ENCODE assay signal across 18 cellular contexts in the genomic region with DNA sequence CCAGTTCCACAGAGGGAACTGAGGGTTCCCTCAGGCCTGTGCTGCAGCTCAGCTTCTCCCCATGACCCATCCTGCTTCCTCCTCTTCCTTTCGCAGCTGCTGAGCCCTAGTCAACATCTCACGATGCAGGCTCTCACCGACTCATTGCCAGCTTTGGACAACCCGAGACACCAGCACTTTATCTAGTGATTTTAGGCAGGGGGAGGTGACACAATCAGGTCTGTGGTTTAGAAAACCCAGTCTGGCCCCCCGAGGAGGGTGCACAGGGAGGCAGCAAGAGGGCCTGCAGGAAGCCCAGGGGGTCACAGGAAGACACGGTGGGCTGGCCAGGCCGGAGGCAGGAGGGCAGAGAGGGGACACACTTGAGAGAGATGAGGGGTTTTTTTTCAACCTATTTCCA. TPM values are rescaled to one million over a fixed set of nuclear protein-coding genes. Genes with fewer than 3 reads are reported as not detected.
DNase-seq lines count a peak whose midpoint lies in the region; ATAC-seq and FAIRE-seq lines count a peak whose summit lies in the region.
"Had no signal": no experiment of that assay in that cellular context is flagged by ENCODE, and none has a peak within 500 bp of the region (broad histone marks: within the 10 kb centered on the region; RNA-seq: fewer than 3 reads in every experiment).

No MANE protein-coding gene starts in this region.

- H3K27me3 ChIP-seq in CD4-positive, alpha-beta memory T cell (ENCODE audit: insufficient read depth, low read length), result no peaks in the 10 kb centered on the region
- H3K27me3 ChIP-seq: MG63, neutrophil, right lobe of liver had no signal

- POLR2A ChIA-PET in CD4-positive, alpha-beta memory T cell (lab: Charles Lee; ENCODE audit: partially characterized antibody), result no interaction called here

- no peak for DNase-seq in CD4-positive, alpha-beta memory T cell
- DNase-seq in activated T-helper 1 cell treated with anti-CD3 and anti-CD28 coated beads, Interleukin-12 subunit alpha, Interleukin-12 subunit beta, Interleukin-2, Interleukin-4 antibody, amounts not matched to agents 30 ng/mL and 10 ng/mL and 1 ng/mL, durations not matched to agents 14 hours and 24 hours and 36 hours (ENCODE audit: low spot score), result no peak
- DNase-seq in naive B cell, result no peak
- DNase-seq in NCI-H187 (lab: John Stamatoyannopoulos, UW), result no peak
- no peak for DNase-seq in sciatic nerve (ENCODE audit: low spot score)
- DNase-seq in RCC 7860 (ENCODE audit: low spot score), result no peak
- DNase-seq in kidney tubule cell (ENCODE audit: low spot score), result no peak
- DNase-seq: C1 segment of cervical spinal cord, EL, GM23248, MG63, NCI-H2029, NCI-H526 treated with DMSO at 0.1 percent for 48 hours, trophoblast cell had no signal

- no peaks in the 10 kb centered on the region for H3K36me3 ChIP-seq in CD4-positive, alpha-beta memory T cell (ENCODE audit: insufficient read depth, low read length)
- H3K36me3 ChIP-seq: MG63, neutrophil, right lobe of liver had no signal

- no peak overlapping the region for H3K27ac ChIP-seq in CD4-positive, alpha-beta memory T cell (ENCODE audit: low read depth, low read length)
- H3K27ac ChIP-seq: GM23248, neutrophil, right lobe of liver had no signal

- H3K4me1 ChIP-seq in CD4-positive, alpha-beta memory T cell (ENCODE audit: insufficient read depth, low read length), result peaks cover 28% of the 10 kb centered on the region
- H3K4me1 ChIP-seq: right lobe of liver had no signal

- peak overlapping the region in 7 of 8 donors; percentile 21 to 75 (median 57) for H3K4me3 Mint-ChIP-seq in CD4-positive, alpha-beta memory T cell
- H3K4me3 Mint-ChIP-seq in IgD-negative memory B cell (peak overlapping the region in 2 of 4 donors; percentile 37 to 74), naive B cell (peak overlapping the region in 5 of 8 donors; percentile 38 to 87 (median 78))
- no peak overlapping the region for H3K4me3 Mint-ChIP-seq in activated T-helper 1 cell treated with anti-CD3 and anti-CD28 coated beads, Interleukin-12 subunit alpha, Interleukin-12 subunit beta, Interleukin-2, Interleukin-4 antibody, amounts not matched to agents 30 ng/mL and 10 ng/mL and 1 ng/mL, durations not matched to agents 14 hours and 24 hours and 36 hours

- no peak for FAIRE-seq in RCC 7860 (lab: Jason Lieb, UNC)

- ATAC-seq in naive B cell (ENCODE audit: low read depth in 2 of 2), result no peak
- no peak for ATAC-seq in sciatic nerve
- ATAC-seq: right lobe of liver had no signal

- H3K27me3 Mint-ChIP-seq in CD4-positive, alpha-beta memory T cell, result no peaks in the 10 kb centered on the region
- no peaks in the 10 kb centered on the region for H3K27me3 Mint-ChIP-seq in IgD-negative memory B cell
- no peaks in the 10 kb centered on the region for H3K27me3 Mint-ChIP-seq in activated T-helper 1 cell treated with anti-CD3 and anti-CD28 coated beads, Interleukin-12 subunit alpha, Interleukin-12 subunit beta, Interleukin-2, Interleukin-4 antibody, amounts not matched to agents 30 ng/mL and 10 ng/mL and 1 ng/mL, durations not matched to agents 14 hours and 24 hours and 36 hours (ENCODE audit: insufficient read depth)
- H3K27me3 Mint-ChIP-seq in naive B cell, result no peaks in the 10 kb centered on the region

- intact Hi-C loops in CD4-positive, alpha-beta memory T cell (cut with micrococcal nuclease), result no loop called here
- intact Hi-C loops in activated T-helper 1 cell treated with anti-CD3 and anti-CD28 coated beads, Interleukin-12 subunit alpha, Interleukin-12 subunit beta, Interleukin-2, Interleukin-4 antibody, amounts not matched to agents 30 ng/mL and 10 ng/mL and 1 ng/mL, durations not matched to agents 14 hours and 24 hours and 36 hours (cut with micrococcal nuclease), result no loop called here
- intact Hi-C loops in sciatic nerve (cut with DNase I), result no loop called here

- H3K9me3 Mint-ChIP-seq in CD4-positive, alpha-beta memory T cell, result peaks cover 0 to 8% (median 0%) of the 10 kb centered on the region in 8 donors
- peaks cover 4 to 6% (median 4%) of the 10 kb centered on the region in 3 donors for H3K9me3 Mint-ChIP-seq in IgD-negative memory B cell
- H3K9me3 Mint-ChIP-seq in activated T-helper 1 cell treated with anti-CD3 and anti-CD28 coated beads, Interleukin-12 subunit alpha, Interleukin-12 subunit beta, Interleukin-2, Interleukin-4 antibody, amounts not matched to agents 30 ng/mL and 10 ng/mL and 1 ng/mL, durations not matched to agents 14 hours and 24 hours and 36 hours, result peaks cover 25% of the 10 kb centered on the region
- peaks cover 5 to 23% (median 16%) of the 10 kb centered on the region in 7 donors for H3K9me3 Mint-ChIP-seq in naive B cell

- no peak overlapping the region for H3K4me3 ChIP-seq in CD4-positive, alpha-beta memory T cell (ENCODE audit: low read length in 2 of 2)
- H3K4me3 ChIP-seq: GM23248, MG63, right lobe of liver had no signal

- CTCF ChIA-PET in CD4-positive, alpha-beta memory T cell (lab: Charles Lee; ENCODE audit: partially characterized antibody), result interaction anchor here (1.1 kb wide), 1 partner anchor 109 kb away, joined by 3 read pairs; no protein-coding TSS in a partner anchor

- H3K27ac Mint-ChIP-seq in CD4-positive, alpha-beta memory T cell, result peak overlapping the region in 5 of 7 donors; percentile 74 to 94 (median 79)
- H3K27ac Mint-ChIP-seq in IgD-negative memory B cell (peak overlapping the region; percentile 14 to 91 (median 82)), naive B cell (peak overlapping the region; percentile 64 to 95 (median 90))
- H3K27ac Mint-ChIP-seq in activated T-helper 1 cell treated with anti-CD3 and anti-CD28 coated beads, Interleukin-12 subunit alpha, Interleukin-12 subunit beta, Interleukin-2, Interleukin-4 antibody, amounts not matched to agents 30 ng/mL and 10 ng/mL and 1 ng/mL, durations not matched to agents 14 hours and 24 hours and 36 hours, result peak overlapping the region; percentile 71

- peaks cover 28 to 58% (median 43%) of the 10 kb centered on the region in 4 donors for H3K4me1 Mint-ChIP-seq in CD4-positive, alpha-beta memory T cell
- H3K4me1 Mint-ChIP-seq in IgD-negative memory B cell (peaks cover 4 to 19% (median 7%) of the 10 kb centered on the region in 3 donors), naive B cell (peaks cover 33 to 58% (median 43%) of the 10 kb centered on the region in 3 donors)
- H3K4me1 Mint-ChIP-seq in activated T-helper 1 cell treated with anti-CD3 and anti-CD28 coated beads, Interleukin-12 subunit alpha, Interleukin-12 subunit beta, Interleukin-2, Interleukin-4 antibody, amounts not matched to agents 30 ng/mL and 10 ng/mL and 1 ng/mL, durations not matched to agents 14 hours and 24 hours and 36 hours (ENCODE audit: low read depth), result peaks cover 47% of the 10 kb centered on the region

- no peaks in the 10 kb centered on the region for H3K9me3 ChIP-seq in CD4-positive, alpha-beta memory T cell (ENCODE audit: control insufficient read depth in 1 of 2, low read length in 2 of 2)
- H3K9me3 ChIP-seq: MG63, neutrophil, right lobe of liver had no signal

- no peaks in the 10 kb centered on the region for H3K36me3 Mint-ChIP-seq in CD4-positive, alpha-beta memory T cell
- peaks cover 3% of the 10 kb centered on the region for H3K36me3 Mint-ChIP-seq in IgD-negative memory B cell
- H3K36me3 Mint-ChIP-seq in activated T-helper 1 cell treated with anti-CD3 and anti-CD28 coated beads, Interleukin-12 subunit alpha, Interleukin-12 subunit beta, Interleukin-2, Interleukin-4 antibody, amounts not matched to agents 30 ng/mL and 10 ng/mL and 1 ng/mL, durations not matched to agents 14 hours and 24 hours and 36 hours (ENCODE audit: low read depth), result peaks cover 10% of the 10 kb centered on the region
- no peaks in the 10 kb centered on the region for H3K36me3 Mint-ChIP-seq in naive B cell

RNA-seq across cellular contexts. Expression of a gene that starts 35.4 kb away (rescaled TPM):
- not detected for total RNA-seq in CD4-positive, alpha-beta memory T cell
- not detected for polyA plus RNA-seq in CD4-positive, alpha-beta memory T cell
- polyA plus RNA-seq in IgD-negative memory B cell (not detected), naive B cell (ENCODE audit: low read depth in 6 of 6) (not detected)
- total RNA-seq in activated T-helper 1 cell treated with anti-CD3 and anti-CD28 coated beads, Interleukin-12 subunit alpha, Interleukin-12 subunit beta, Interleukin-2, Interleukin-4 antibody, amounts not matched to agents 30 ng/mL and 10 ng/mL and 1 ng/mL, durations not matched to agents 14 hours and 24 hours and 36 hours, result not detected in 2 replicates
- total RNA-seq in sciatic nerve, result 1.6 TPM
- total RNA-seq: epithelial cell of proximal tubule, GM23248 had no signal
- polyA plus RNA-seq: GM23248 had no signal
